ENCODE assay signal across 1 cellular context in the genomic region with DNA sequence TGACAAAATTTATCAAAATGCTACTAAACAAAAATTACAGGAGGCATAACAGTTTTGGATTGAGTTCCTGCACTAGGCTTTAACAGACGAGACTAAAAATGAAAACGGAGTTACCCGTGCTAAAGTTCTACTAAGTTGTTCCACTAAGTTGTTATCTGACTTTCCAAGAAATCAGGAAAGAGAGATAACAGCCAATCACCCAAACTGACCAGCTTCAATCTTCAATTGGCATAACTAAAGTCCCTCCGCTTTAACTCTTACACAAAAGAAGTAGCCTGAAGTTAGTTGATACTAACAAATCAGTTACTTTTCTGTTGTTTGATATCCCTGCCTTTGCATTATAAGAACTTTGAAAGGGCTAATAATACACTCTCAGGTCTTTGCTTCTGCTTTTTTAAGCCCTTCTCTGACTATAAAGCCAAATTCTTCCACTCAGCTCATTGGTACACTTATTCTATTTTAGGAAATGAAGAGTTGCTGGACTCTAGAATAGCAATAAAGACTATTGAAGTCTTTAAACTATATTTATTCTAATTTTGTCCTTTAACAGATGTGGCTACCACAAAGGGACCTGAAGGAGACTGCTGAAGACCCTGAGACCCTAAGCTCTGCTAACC.
TF ChIP-seq lines count a peak whose summit lies in the region.

No MANE protein-coding gene starts in this region.

TF ChIP-seq in K562, 482 proteins besides CTCF, POLR2A, EP300 and RAD21 (continued from another document):
- TF ChIP-seq, protein P1, sequence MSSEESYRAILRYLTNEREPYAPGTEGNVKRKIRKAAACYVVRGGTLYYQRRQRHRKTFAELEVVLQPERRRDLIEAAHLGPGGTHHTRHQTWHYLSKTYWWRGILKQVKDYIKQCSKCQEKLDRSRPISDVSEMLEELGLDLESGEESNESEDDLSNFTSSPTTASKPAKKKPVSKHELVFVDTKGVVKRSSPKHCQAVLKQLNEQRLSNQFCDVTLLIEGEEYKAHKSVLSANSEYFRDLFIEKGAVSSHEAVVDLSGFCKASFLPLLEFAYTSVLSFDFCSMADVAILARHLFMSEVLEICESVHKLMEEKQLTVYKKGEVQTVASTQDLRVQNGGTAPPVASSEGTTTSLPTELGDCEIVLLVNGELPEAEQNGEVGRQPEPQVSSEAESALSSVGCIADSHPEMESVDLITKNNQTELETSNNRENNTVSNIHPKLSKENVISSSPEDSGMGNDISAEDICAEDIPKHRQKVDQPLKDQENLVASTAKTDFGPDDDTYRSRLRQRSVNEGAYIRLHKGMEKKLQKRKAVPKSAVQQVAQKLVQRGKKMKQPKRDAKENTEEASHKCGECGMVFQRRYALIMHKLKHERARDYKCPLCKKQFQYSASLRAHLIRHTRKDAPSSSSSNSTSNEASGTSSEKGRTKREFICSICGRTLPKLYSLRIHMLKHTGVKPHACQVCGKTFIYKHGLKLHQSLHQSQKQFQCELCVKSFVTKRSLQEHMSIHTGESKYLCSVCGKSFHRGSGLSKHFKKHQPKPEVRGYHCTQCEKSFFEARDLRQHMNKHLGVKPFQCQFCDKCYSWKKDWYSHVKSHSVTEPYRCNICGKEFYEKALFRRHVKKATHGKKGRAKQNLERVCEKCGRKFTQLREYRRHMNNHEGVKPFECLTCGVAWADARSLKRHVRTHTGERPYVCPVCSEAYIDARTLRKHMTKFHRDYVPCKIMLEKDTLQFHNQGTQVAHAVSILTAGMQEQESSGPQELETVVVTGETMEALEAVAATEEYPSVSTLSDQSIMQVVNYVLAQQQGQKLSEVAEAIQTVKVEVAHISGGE (CRISPR knock-in tag; IDR thresholded peaks at IDR 0.05), result no peak
- TF ChIP-seq FOS (IDR thresholded peaks at IDR 0.05; ENCODE audit: extremely low read depth, insufficient read length), result no peak
- TF ChIP-seq MEIS2 (IDR thresholded peaks at IDR 0.05; ENCODE audit: partially characterized antibody), result peak; percentile 26
- no peak for TF ChIP-seq POLR2G (IDR thresholded peaks at IDR 0.05; ENCODE audit: low read depth, low read length)
